Comparison of ENCODE assay signal across 7 cellular contexts in genomic region chr4:37685726-37686372, GRCh38. TPM values are rescaled to one million over a fixed set of nuclear protein-coding genes. Genes with fewer than 3 reads are reported as not detected.
A peak's percentile ranks its signal among the peaks of the same experiment; 100 is the strongest.
DNase-seq lines count a peak whose midpoint lies in the region; ATAC-seq and TF ChIP-seq lines count a peak whose summit lies in the region.

No MANE protein-coding gene starts in this region.

- H3K27me3 ChIP-seq in H7 (ENCODE audit: control insufficient read depth, insufficient read depth, low read length) (peaks cover 2% of the 10 kb centered on the region; the same call in 1 of the 2 replicates), MG63 (no peaks in the 10 kb centered on the region), esophagus muscularis mucosa (no peaks in the 10 kb centered on the region), neural cell (ENCODE audit: insufficient read depth, low read depth, low read length) (peaks cover 4% of the 10 kb centered on the region)

- H3K4me1 ChIP-seq in esophagus muscularis mucosa, result peaks cover 18 to 48% (median 40%) of the 10 kb centered on the region in 4 donors

- no peaks in the 10 kb centered on the region for H4K20me1 ChIP-seq in neural cell (ENCODE audit: insufficient read depth)

- H3K9ac ChIP-seq in neural cell (ENCODE audit: low read length), result peak overlapping the region; percentile 64

- peaks cover 21% of the 10 kb centered on the region for H3K36me3 Mint-ChIP-seq in type B pancreatic cell

- H3K27me3 Mint-ChIP-seq in type B pancreatic cell, result no peaks in the 10 kb centered on the region

- H3K36me3 ChIP-seq in H7 (replicated peaks; ENCODE audit: control insufficient read depth, insufficient read depth, low read length) (no peaks in the 10 kb centered on the region), MG63 (no peaks in the 10 kb centered on the region), esophagus muscularis mucosa (no peaks in the 10 kb centered on the region), neural cell (ENCODE audit: insufficient read depth, low read length) (no peaks in the 10 kb centered on the region)

- H2AFZ ChIP-seq in neural cell (ENCODE audit: low read depth, low read length), result peak overlapping the region; percentile 69

- no peak for TF ChIP-seq EP300 in esophagus muscularis mucosa (IDR thresholded peaks at IDR 0.05)
- peak; percentile 18 for TF ChIP-seq EP300 in neural cell (conservative IDR thresholded peaks at IDR 0.05; ENCODE audit: poor library complexity, severe bottlenecking)

- H3K27ac Mint-ChIP-seq in type B pancreatic cell, result peak overlapping the region; percentile 76

- no peaks in the 10 kb centered on the region for H3K79me2 ChIP-seq in neural cell (replicated peaks; ENCODE audit: insufficient read depth, low read length)

- no peaks in the 10 kb centered on the region for H3K9me2 ChIP-seq in neural cell (ENCODE audit: insufficient read depth, low read length)

- H3K9me3 ChIP-seq in MG63 (no peaks in the 10 kb centered on the region), esophagus muscularis mucosa (no peaks in the 10 kb centered on the region), neural cell (ENCODE audit: low read length) (no peaks in the 10 kb centered on the region)

- peak overlapping the region; percentile 96 for H3K4me2 ChIP-seq in neural cell (ENCODE audit: low read length)

- DNase-seq in H7 (peak; percentile 80), MG63 (peak; percentile 48), activated T-cell treated with anti-CD3 and anti-CD28 coated beads for 4 hours (peak; percentile 21), esophagus muscularis mucosa (ENCODE audit: extremely low spot score) (peak; percentile 91), type B pancreatic cell (ENCODE audit: extremely low spot score, unreplicated experiment) (peak; percentile 75)

- H3K27ac ChIP-seq in esophagus muscularis mucosa (replicated peaks in 1 of 4) (peak overlapping the region; percentile 96 to 99 (median 99)), neural cell (ENCODE audit: low read length) (no peak overlapping the region)

- H3K4me3 ChIP-seq in H7 (ENCODE audit: insufficient read depth, low read depth, low read length) (peak overlapping the region; percentile 88), MG63 (peak overlapping the region; percentile 80), esophagus muscularis mucosa (peak overlapping the region; percentile 85 to 99 (median 96)), neural cell (ENCODE audit: low read length) (peak overlapping the region; percentile 98)

- intact Hi-C loops in esophagus muscularis mucosa (cut with DNase I), result loop anchor here (5.0 to 10.0 kb wide), 4 partner anchors 84 to 289 kb away; partner anchors contain the start of gene PGM2

- peak; percentile 94 for TF ChIP-seq POLR2A in esophagus muscularis mucosa (IDR thresholded peaks at IDR 0.05; ENCODE audit: low read depth)

- H3F3A ChIP-seq in neural cell (ENCODE audit: insufficient read depth, low read length, poor library complexity, severe bottlenecking), result no peaks in the 10 kb centered on the region

- H3K4me1 Mint-ChIP-seq in type B pancreatic cell (ENCODE audit: unreplicated experiment), result peaks cover 36% of the 10 kb centered on the region

- under 1% methylated on average over 16 of the region's 82 CpGs for WGBS in esophagus muscularis mucosa

- H3K9me3 Mint-ChIP-seq in type B pancreatic cell, result peaks cover 4% of the 10 kb centered on the region

- TF ChIP-seq CTCF in esophagus muscularis mucosa (IDR thresholded peaks at IDR 0.05) (no peak), neural cell (IDR thresholded peaks at IDR 0.05; ENCODE audit: poor library complexity, severe bottlenecking) (no peak), type B pancreatic cell (conservative IDR thresholded peaks at IDR 0.05) (no peak)

- peak overlapping the region; percentile 93 for H3K4me3 Mint-ChIP-seq in type B pancreatic cell

- TF ChIP-seq RAD21 in neural cell (conservative IDR thresholded peaks at IDR 0.05), result no peak

- peak; percentile 11 for ATAC-seq in GM18499 (IDR thresholded peaks at IDR 0.05; ENCODE audit: insufficient read depth, unreplicated experiment)

TF ChIP-seq in neural cell, 6 proteins besides CTCF, POLR2A, EP300 and RAD21:
- TF ChIP-seq EZH2 (IDR thresholded peaks at IDR 0.05; ENCODE audit: borderline replicate concordance, insufficient read depth, low read length, poor library complexity, severe bottlenecking) (no peak), SMC3 (conservative IDR thresholded peaks at IDR 0.05; ENCODE audit: poor library complexity) (peak; percentile 34), REST (IDR thresholded peaks at IDR 0.05; ENCODE audit: borderline replicate concordance) (no peak)

RNA-seq across cellular contexts. Expression of gene RELL1, which starts 0.3 kb away (rescaled TPM):
- 19.1 and 25.2 TPM in 2 replicates for total RNA-seq in H7 (2014; rRNA removed; shearing (Covaris generic))
- total RNA-seq in MG63 (2014; rRNA removed; shearing (Covaris generic); ENCODE audit: low replicate concordance), result 14.4 and 28.9 TPM in 2 replicates
- 10 to 100 TPM; 44.4 to 83.3 (median 73.6) TPM for total RNA-seq in esophagus muscularis mucosa
- polyA plus RNA-seq in neural cell, result 0.47 and 1.7 TPM in 2 replicates
- 2.9 TPM in 2 replicates for polyA minus RNA-seq in neural cell
- total RNA-seq in type B pancreatic cell (ENCODE audit: low replicate concordance), result 31.6 and 45.8 TPM in 2 replicates

Comparison
In these comparisons a context has a peak if more than half of its experiments do, and no peak if none do; other contexts are left out.
1. DNase-seq: peak in every context shown above with its lines; median percentile 91 in esophagus muscularis mucosa; 80 in H7; 75 in type B pancreatic cell; 48 in MG63; 21 in activated T-cell treated with anti-CD3 and anti-CD28 coated beads for 4 hours.